Comparison of ENCODE assay signal across 8 cellular contexts in genomic region chr21:41610042-41610839, GRCh38.
DNase-seq lines count a peak whose midpoint lies in the region; ATAC-seq and TF ChIP-seq lines count a peak whose summit lies in the region.

No MANE protein-coding gene starts in this region.

- ATAC-seq in GM21786 (IDR thresholded peaks at IDR 0.05; ENCODE audit: unreplicated experiment), result no peak
- no peak for ATAC-seq in GM19467 (IDR thresholded peaks at IDR 0.05; ENCODE audit: unreplicated experiment)

- H3K27me3 Mint-ChIP-seq in immature natural killer cell (ENCODE audit: low read depth in 3 of 3), result peaks cover 0 to 5% (median 0%) of the 10 kb centered on the region in 3 donors

- no peak overlapping the region for H3K9ac ChIP-seq in mesendoderm (ENCODE audit: low read length)

- H3K36me3 Mint-ChIP-seq in immature natural killer cell, result no peaks in the 10 kb centered on the region

- intact Hi-C loops in dorsolateral prefrontal cortex (cut with DNase I), result loop anchor here (5.0 to 10.0 kb wide), 3 partner anchors 85 to 207 kb away; no protein-coding TSS in a partner anchor

- WGBS in mesendoderm (ENCODE audit: extremely low coverage, insufficient coverage, low lambda C conversion rate), result no CpG with 5 or more reads among the region's 20 CpGs

- POLR2A ChIA-PET in HEK293 (lab: Yijun Ruan, JAX), result no interaction called here

- H3K9me3 ChIP-seq in HEK293 (ENCODE audit: control insufficient read depth, insufficient read depth, low read depth, low read length), result no peaks in the 10 kb centered on the region

- H3K4me2 ChIP-seq in mesendoderm (ENCODE audit: low read length), result no peak overlapping the region

- no peak overlapping the region for H4K5ac ChIP-seq in mesendoderm (ENCODE audit: low read length)

- H3K27ac ChIP-seq in HEK293 (ENCODE audit: extremely low read depth, low read depth, low read length), result no peak overlapping the region
- no peak overlapping the region for H3K27ac ChIP-seq in dorsolateral prefrontal cortex
- no peak overlapping the region for H3K27ac ChIP-seq in mesendoderm (ENCODE audit: low read depth, low read length)

- no peak overlapping the region for H3K23ac ChIP-seq in mesendoderm (ENCODE audit: low read length)

- H3K27me3 ChIP-seq in dorsolateral prefrontal cortex, result peaks cover 0 to 9% (median 0%) of the 10 kb centered on the region in 45 donors
- no peaks in the 10 kb centered on the region for H3K27me3 ChIP-seq in mesendoderm (ENCODE audit: insufficient read depth, low read length, poor library complexity)

- no peaks in the 10 kb centered on the region for H3K36me3 ChIP-seq in HEK293 (ENCODE audit: control insufficient read depth in 2 of 2, insufficient read depth in 1 of 2, low read length in 2 of 2)
- H3K36me3 ChIP-seq in mesendoderm (ENCODE audit: control insufficient read depth, insufficient read depth, low read length), result no peaks in the 10 kb centered on the region

- no peak overlapping the region for H2BK5ac ChIP-seq in mesendoderm (ENCODE audit: low read length)

- H3K56ac ChIP-seq in mesendoderm (ENCODE audit: low read length), result no peak overlapping the region

- H2BK15ac ChIP-seq in mesendoderm (replicated peaks; ENCODE audit: low read depth), result no peak overlapping the region

- TF ChIP-seq CTCF in HEK293 (tag by site-specific recombination; IDR thresholded peaks at IDR 0.05), result peak; percentile 53; the same call in 1 of the 2 replicates
- TF ChIP-seq CTCF in dorsolateral prefrontal cortex (IDR thresholded peaks at IDR 0.05 in 54 of 56, conservative IDR thresholded peaks at IDR 0.05 in 2 of 56; ENCODE audit: low read depth in 1 of 56, partially characterized antibody in 56 of 56), result peak; percentile 32 to 82 (median 70)

- H3K9me3 Mint-ChIP-seq in immature natural killer cell, result no peaks in the 10 kb centered on the region

- no peak overlapping the region for H3K18ac ChIP-seq in mesendoderm (ENCODE audit: low read length)

- no peak overlapping the region for H3K27ac Mint-ChIP-seq in immature natural killer cell

- no peaks in the 10 kb centered on the region for H3K79me1 ChIP-seq in mesendoderm (ENCODE audit: low read length)

- no peaks in the 10 kb centered on the region for H3K4me1 ChIP-seq in HEK293 (ENCODE audit: control insufficient read depth, insufficient read depth, low read length)
- peaks cover 5% of the 10 kb centered on the region for H3K4me1 ChIP-seq in mesendoderm (ENCODE audit: control insufficient read depth, low read depth, low read length)

- H3K79me2 ChIP-seq in mesendoderm (ENCODE audit: control insufficient read depth, insufficient read depth, low read length), result no peaks in the 10 kb centered on the region

- H3K4me3 ChIP-seq in HEK293 (ENCODE audit: low read depth, low read length) (no peak overlapping the region), dorsolateral prefrontal cortex (no peak overlapping the region), mesendoderm (ENCODE audit: low read length) (no peak overlapping the region)

- no peak overlapping the region for H3K4ac ChIP-seq in mesendoderm (ENCODE audit: low read depth, low read length)

- H3K4me1 Mint-ChIP-seq in immature natural killer cell, result no peaks in the 10 kb centered on the region

- CTCF ChIA-PET in HEK293 (lab: Yijun Ruan, JAX), result interaction anchor here (0.5 to 10.4 kb wide), 29 partner anchors 9 to 507 kb away, joined by 3 to 203 read pairs (median 4); no protein-coding TSS in a partner anchor

- H4K8ac ChIP-seq in mesendoderm (ENCODE audit: low read depth, low read length), result no peak overlapping the region

- no peak overlapping the region for H2BK120ac ChIP-seq in mesendoderm (ENCODE audit: low read depth, low read length)

- H3K4me3 Mint-ChIP-seq in immature natural killer cell, result no peak overlapping the region

- DNase-seq in COR-L47 (lab: John Stamatoyannopoulos, UW) (peak; percentile 32), RPMI7951 (ENCODE audit: low read depth) (peak; percentile 65), dorsolateral prefrontal cortex (peak in 5 of 10 donors; percentile 47 to 67 (median 54)), mesendoderm (peak; percentile 90), immature natural killer cell (no peak)

- no peak overlapping the region for H2AK5ac ChIP-seq in mesendoderm (ENCODE audit: low read length)

TF ChIP-seq in HEK293, 187 proteins besides CTCF, POLR2A, EP300 and RAD21:
- no peak for TF ChIP-seq HOXC10 (CRISPR knock-in tag; IDR thresholded peaks at IDR 0.05)
- TF ChIP-seq ZNF654 (tag by site-specific recombination; IDR thresholded peaks at IDR 0.05; ENCODE audit: low read depth), result peak; percentile 64
- peak; percentile 90 for TF ChIP-seq ZNF2 (tag by site-specific recombination; IDR thresholded peaks at IDR 0.05)
TF ChIP-seq in HEK293: peak in this region for 2.

Comparison
In these comparisons a context has a peak if more than half of its experiments do, and no peak if none do; other contexts are left out.
1. DNase-seq: peak in COR-L47 (single experiment), RPMI7951 (single experiment) and mesendoderm (single experiment); none in immature natural killer cell (0 of 3).